In genomic region chr4:186067757-186068385, GRCh38 we compare ENCODE assay signal across 8 cellular contexts. TPM values are rescaled to one million over a fixed set of nuclear protein-coding genes. Genes with fewer than 3 reads are reported as not detected.
A peak's percentile ranks its signal among the peaks of the same experiment; 100 is the strongest.
DNase-seq lines count a peak whose midpoint lies in the region; ATAC-seq and TF ChIP-seq lines count a peak whose summit lies in the region.

No MANE protein-coding gene starts in this region.

- peaks cover 5% of the 10 kb centered on the region for H3K27me3 Mint-ChIP-seq in activated CD4-positive, alpha-beta memory T cell treated with anti-CD3 and anti-CD28 coated beads, Interleukin-2, amount 10 ng/mL, durations not matched to agents 7 days and 5 days
- peaks cover 3% of the 10 kb centered on the region for H3K27me3 Mint-ChIP-seq in neural progenitor cell (ENCODE audit: insufficient read depth, low read depth)

- no peaks in the 10 kb centered on the region for H3F3A ChIP-seq in neural progenitor cell (ENCODE audit: low read depth)

- CTCF ChIA-PET in AG04449 (lab: Yijun Ruan, JAX) = interaction anchor here (0.7 to 2.7 kb wide), 6 partner anchors 30 to 471 kb away, joined by 3 to 11 read pairs (median 4); no protein-coding TSS in a partner anchor
- CTCF ChIA-PET in activated CD4-positive, alpha-beta memory T cell treated with anti-CD3 and anti-CD28 coated beads, Interleukin-2, amount 10 ng/mL, durations not matched to agents 7 days and 5 days (lab: Charles Lee) = interaction anchor here (0.8 to 3.2 kb wide), 8 partner anchors 9 to 136 kb away, joined by 3 to 37 read pairs (median 6); partner anchors contain the start of gene CYP4V2

- DNase-seq in AG04449 (ENCODE audit: low read depth, low spot score) = no peak
- peak; percentile 36 for DNase-seq in NCI-H2107 treated with DMSO at 0.1 percent for 48 hours (lab: John Stamatoyannopoulos, UW; ENCODE audit: unreplicated experiment)
- DNase-seq in activated CD4-positive, alpha-beta memory T cell treated with anti-CD3 and anti-CD28 coated beads, Interleukin-2, amount 10 ng/mL, durations not matched to agents 7 days and 5 days = peak; percentile 51
- peak; percentile 28 to 75 for DNase-seq in fibroblast of lung (ENCODE audit: low read depth in 2 of 2)
- peak; percentile 68 for DNase-seq in neural progenitor cell (ENCODE audit: low spot score)

- H3K4me1 ChIP-seq in fibroblast of lung (ENCODE audit: control insufficient read depth, extremely low read depth, insufficient read depth, low read length) = no peaks in the 10 kb centered on the region
- peaks cover 9% of the 10 kb centered on the region for H3K4me1 ChIP-seq in neural progenitor cell

- peak overlapping the region; percentile 25 for H2AFZ ChIP-seq in fibroblast of lung (ENCODE audit: low read length)
- H2AFZ ChIP-seq in neural progenitor cell (replicated peaks) = peak overlapping the region; percentile 27

- TF ChIP-seq CTCF in AG04449 (IDR thresholded peaks at IDR 0.05; ENCODE audit: insufficient read depth, low read length, missing control alignments) (peak; percentile 10), GM12875 (IDR thresholded peaks at IDR 0.05; ENCODE audit: borderline replicate concordance, insufficient read depth, low read depth, low read length) (peak; percentile 52; the same call in 1 of the 2 replicates), fibroblast of lung (conservative IDR thresholded peaks at IDR 0.05 in 1 of 2, IDR thresholded peaks at IDR 0.05 in 1 of 2; ENCODE audit: low read depth in 1 of 2, low read length in 2 of 2) (peak; percentile 56 to 69), neural progenitor cell (IDR thresholded peaks at IDR 0.05) (peak; percentile 62)

- H3K4me1 Mint-ChIP-seq in activated CD4-positive, alpha-beta memory T cell treated with anti-CD3 and anti-CD28 coated beads, Interleukin-2, amount 10 ng/mL, durations not matched to agents 7 days and 5 days = peaks cover 15% of the 10 kb centered on the region
- peaks cover 11% of the 10 kb centered on the region for H3K4me1 Mint-ChIP-seq in neural progenitor cell

- H3K36me3 Mint-ChIP-seq in activated CD4-positive, alpha-beta memory T cell treated with anti-CD3 and anti-CD28 coated beads, Interleukin-2, amount 10 ng/mL, durations not matched to agents 7 days and 5 days (ENCODE audit: low read depth) = no peaks in the 10 kb centered on the region
- no peaks in the 10 kb centered on the region for H3K36me3 Mint-ChIP-seq in neural progenitor cell

- no peak overlapping the region for H3K4me3 Mint-ChIP-seq in activated CD4-positive, alpha-beta memory T cell treated with anti-CD3 and anti-CD28 coated beads, Interleukin-2, amount 10 ng/mL, durations not matched to agents 7 days and 5 days
- H3K4me3 Mint-ChIP-seq in neural progenitor cell = no peak overlapping the region

- H3K9ac ChIP-seq in fibroblast of lung (ENCODE audit: insufficient read depth, low read length) = no peak overlapping the region
- H3K9ac ChIP-seq in neural progenitor cell = no peak overlapping the region

- no peaks in the 10 kb centered on the region for H3K36me3 ChIP-seq in fibroblast of lung (ENCODE audit: control insufficient read depth, insufficient read depth, low read length)
- H3K36me3 ChIP-seq in neural progenitor cell = no peaks in the 10 kb centered on the region

- no peaks in the 10 kb centered on the region for H3K9me3 Mint-ChIP-seq in activated CD4-positive, alpha-beta memory T cell treated with anti-CD3 and anti-CD28 coated beads, Interleukin-2, amount 10 ng/mL, durations not matched to agents 7 days and 5 days
- peaks cover under 1% of the 10 kb centered on the region for H3K9me3 Mint-ChIP-seq in neural progenitor cell

- H3K9me3 ChIP-seq in fibroblast of lung (ENCODE audit: control insufficient read depth, insufficient read depth, low read depth, low read length) (no peaks in the 10 kb centered on the region), neural progenitor cell (ENCODE audit: low read depth) (no peaks in the 10 kb centered on the region)

- H3K27ac ChIP-seq in fibroblast of lung (ENCODE audit: insufficient read depth, low read length) (no peak overlapping the region), neural progenitor cell (no peak overlapping the region)

- H4K20me1 ChIP-seq in fibroblast of lung (ENCODE audit: control insufficient read depth, extremely low read depth, insufficient read depth, low read length) (no peaks in the 10 kb centered on the region), neural progenitor cell (ENCODE audit: low read depth) (no peaks in the 10 kb centered on the region)

- no peak overlapping the region for H3K4me3 ChIP-seq in AG04449 (ENCODE audit: low read depth, low read length)
- H3K4me3 ChIP-seq in GM12875 (ENCODE audit: low read depth, low read length) = no peak overlapping the region
- peak overlapping the region; percentile 21 to 73 (median 44) for H3K4me3 ChIP-seq in fibroblast of lung (replicated peaks in 1 of 4; ENCODE audit: control extremely low read depth in 1 of 4, insufficient read depth in 1 of 4, low read depth in 3 of 4, low read length in 4 of 4)
- no peak overlapping the region for H3K4me3 ChIP-seq in neural progenitor cell

- POLR2A ChIA-PET in AG04449 (lab: Yijun Ruan, JAX) = no interaction called here
- POLR2A ChIA-PET in activated CD4-positive, alpha-beta memory T cell treated with anti-CD3 and anti-CD28 coated beads, Interleukin-2, amount 10 ng/mL, durations not matched to agents 7 days and 5 days (lab: Charles Lee) = interaction anchor here (2.4 kb wide), 1 partner anchor 124 kb away, joined by 12 read pairs; the partner anchor contains the start of gene CYP4V2

- H3K4me2 ChIP-seq in fibroblast of lung (ENCODE audit: extremely low read depth, insufficient read depth, low read length) (peak overlapping the region; percentile 76), neural progenitor cell (no peak overlapping the region)

- no peak overlapping the region for H3K27ac Mint-ChIP-seq in activated CD4-positive, alpha-beta memory T cell treated with anti-CD3 and anti-CD28 coated beads, Interleukin-2, amount 10 ng/mL, durations not matched to agents 7 days and 5 days
- no peak overlapping the region for H3K27ac Mint-ChIP-seq in neural progenitor cell

- ATAC-seq in HG02840 (IDR thresholded peaks at IDR 0.05; ENCODE audit: low FRiP score, unreplicated experiment) (peak; percentile 59), HG02973 (IDR thresholded peaks at IDR 0.05; ENCODE audit: unreplicated experiment) (no peak)

- H3K79me2 ChIP-seq in fibroblast of lung (ENCODE audit: control insufficient read depth, insufficient read depth, low read length) (no peaks in the 10 kb centered on the region), neural progenitor cell (ENCODE audit: low read depth) (no peaks in the 10 kb centered on the region)

- H3K27me3 ChIP-seq in fibroblast of lung (ENCODE audit: control insufficient read depth, insufficient read depth, low read length) (no peaks in the 10 kb centered on the region), neural progenitor cell (no peaks in the 10 kb centered on the region)

RNA-seq across cellular contexts. Expression of gene TLR3, which starts 1.1 kb away (rescaled TPM):
- 1 to 10 TPM; 2.2 to 3.3 TPM for total RNA-seq in activated CD4-positive, alpha-beta memory T cell treated with anti-CD3 and anti-CD28 coated beads, Interleukin-2, amount 10 ng/mL, durations not matched to agents 7 days and 5 days
- total RNA-seq in fibroblast of lung = 4.6 and 8.1 TPM in 2 replicates
- 4.9 and 12.6 TPM in 2 replicates for polyA plus RNA-seq in fibroblast of lung
- polyA plus RNA-seq in fibroblast of lung (2012) = 2.3 and 5.3 TPM in 2 replicates
- 2.6 and 9.8 TPM in 2 replicates for polyA minus RNA-seq in fibroblast of lung (ENCODE audit: low replicate concordance)
- 0.62 and 0.92 TPM in 2 replicates for total RNA-seq in neural progenitor cell (ENCODE audit: low replicate concordance)

RNA-seq across cellular contexts. Expression of gene FAM149A, which starts 36.6 kb away (rescaled TPM):
- under 1 TPM in 1 of 2 experiments, not detected in 1; 0.38 TPM for total RNA-seq in activated CD4-positive, alpha-beta memory T cell treated with anti-CD3 and anti-CD28 coated beads, Interleukin-2, amount 10 ng/mL, durations not matched to agents 7 days and 5 days
- total RNA-seq in fibroblast of lung = 9.4 and 11.3 TPM in 2 replicates
- 2.3 and 5.6 TPM in 2 replicates for polyA plus RNA-seq in fibroblast of lung
- polyA plus RNA-seq in fibroblast of lung (2012) = 2.7 and 4.8 TPM in 2 replicates
- polyA minus RNA-seq in fibroblast of lung (ENCODE audit: low replicate concordance) = 12.3 TPM in 1 of 2 replicates, not detected in the other
- 4.6 and 10.4 TPM in 2 replicates for total RNA-seq in neural progenitor cell (ENCODE audit: low replicate concordance)

Comparison
In these comparisons a context has a peak if more than half of its experiments do, and no peak if none do; other contexts are left out.
1. H3K4me3 ChIP-seq: peak in fibroblast of lung (4 of 4); none in AG04449 (single experiment), GM12875 (single experiment) and neural progenitor cell (single experiment).
2. CTCF ChIP-seq: peak in every context shown above with its lines; median percentile 62 in fibroblast of lung; 62 in neural progenitor cell; 52 in GM12875; 10 in AG04449.